1 cellular context compared by ENCODE assay signal in the genomic region with DNA sequence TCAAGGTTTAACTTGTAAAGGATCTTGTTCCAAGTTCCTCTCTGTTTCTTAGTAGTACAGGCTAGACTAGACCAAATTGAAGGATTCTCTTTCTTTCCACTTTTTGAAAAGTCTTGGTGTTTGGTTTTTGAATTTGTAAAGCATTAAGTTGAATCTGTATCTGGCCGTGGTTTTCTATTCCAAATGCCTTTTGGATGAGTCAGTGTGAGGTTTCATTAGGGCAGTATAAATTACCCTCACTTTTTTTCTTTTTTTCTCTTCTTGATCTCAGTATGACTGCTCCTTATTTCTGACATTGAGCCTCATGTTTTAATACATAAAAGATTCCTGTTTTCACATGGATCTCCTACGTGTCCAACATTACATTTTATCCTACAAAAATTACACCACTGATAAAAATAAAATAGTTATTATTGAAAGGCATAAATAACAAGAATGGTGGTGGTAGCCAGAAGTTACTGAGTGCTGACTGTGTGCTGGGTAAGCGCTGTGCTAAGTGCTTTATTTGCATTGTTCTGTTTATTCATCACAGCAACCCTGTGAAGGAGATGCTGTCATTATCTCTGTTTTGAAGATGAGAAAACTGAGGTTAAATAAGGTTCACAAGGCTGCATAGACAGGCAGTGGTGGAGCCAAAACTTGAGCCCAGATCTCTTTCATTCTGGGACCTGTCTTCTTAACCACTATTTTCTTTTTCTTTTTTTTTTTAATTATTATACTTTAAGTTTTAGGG.
TF ChIP-seq lines count a peak whose summit lies in the region.

No MANE protein-coding gene starts in this region.

TF ChIP-seq in SK-N-SH, 30 proteins besides CTCF, POLR2A, EP300 and RAD21 (continued from another document):
- TF ChIP-seq, protein P1, sequence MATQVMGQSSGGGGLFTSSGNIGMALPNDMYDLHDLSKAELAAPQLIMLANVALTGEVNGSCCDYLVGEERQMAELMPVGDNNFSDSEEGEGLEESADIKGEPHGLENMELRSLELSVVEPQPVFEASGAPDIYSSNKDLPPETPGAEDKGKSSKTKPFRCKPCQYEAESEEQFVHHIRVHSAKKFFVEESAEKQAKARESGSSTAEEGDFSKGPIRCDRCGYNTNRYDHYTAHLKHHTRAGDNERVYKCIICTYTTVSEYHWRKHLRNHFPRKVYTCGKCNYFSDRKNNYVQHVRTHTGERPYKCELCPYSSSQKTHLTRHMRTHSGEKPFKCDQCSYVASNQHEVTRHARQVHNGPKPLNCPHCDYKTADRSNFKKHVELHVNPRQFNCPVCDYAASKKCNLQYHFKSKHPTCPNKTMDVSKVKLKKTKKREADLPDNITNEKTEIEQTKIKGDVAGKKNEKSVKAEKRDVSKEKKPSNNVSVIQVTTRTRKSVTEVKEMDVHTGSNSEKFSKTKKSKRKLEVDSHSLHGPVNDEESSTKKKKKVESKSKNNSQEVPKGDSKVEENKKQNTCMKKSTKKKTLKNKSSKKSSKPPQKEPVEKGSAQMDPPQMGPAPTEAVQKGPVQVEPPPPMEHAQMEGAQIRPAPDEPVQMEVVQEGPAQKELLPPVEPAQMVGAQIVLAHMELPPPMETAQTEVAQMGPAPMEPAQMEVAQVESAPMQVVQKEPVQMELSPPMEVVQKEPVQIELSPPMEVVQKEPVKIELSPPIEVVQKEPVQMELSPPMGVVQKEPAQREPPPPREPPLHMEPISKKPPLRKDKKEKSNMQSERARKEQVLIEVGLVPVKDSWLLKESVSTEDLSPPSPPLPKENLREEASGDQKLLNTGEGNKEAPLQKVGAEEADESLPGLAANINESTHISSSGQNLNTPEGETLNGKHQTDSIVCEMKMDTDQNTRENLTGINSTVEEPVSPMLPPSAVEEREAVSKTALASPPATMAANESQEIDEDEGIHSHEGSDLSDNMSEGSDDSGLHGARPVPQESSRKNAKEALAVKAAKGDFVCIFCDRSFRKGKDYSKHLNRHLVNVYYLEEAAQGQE (IDR thresholded peaks at IDR 0.05; ENCODE audit: low read depth, low read length): no peak
- TF ChIP-seq NFIC (IDR thresholded peaks at IDR 0.05; ENCODE audit: borderline replicate concordance) (no peak), GATA2 (CRISPR knock-in tag; IDR thresholded peaks at IDR 0.05) (no peak), FOXM1 (IDR thresholded peaks at IDR 0.05; ENCODE audit: low read depth) (no peak), JUND (IDR thresholded peaks at IDR 0.05) (peak; percentile 83)
- TF ChIP-seq, protein P2, sequence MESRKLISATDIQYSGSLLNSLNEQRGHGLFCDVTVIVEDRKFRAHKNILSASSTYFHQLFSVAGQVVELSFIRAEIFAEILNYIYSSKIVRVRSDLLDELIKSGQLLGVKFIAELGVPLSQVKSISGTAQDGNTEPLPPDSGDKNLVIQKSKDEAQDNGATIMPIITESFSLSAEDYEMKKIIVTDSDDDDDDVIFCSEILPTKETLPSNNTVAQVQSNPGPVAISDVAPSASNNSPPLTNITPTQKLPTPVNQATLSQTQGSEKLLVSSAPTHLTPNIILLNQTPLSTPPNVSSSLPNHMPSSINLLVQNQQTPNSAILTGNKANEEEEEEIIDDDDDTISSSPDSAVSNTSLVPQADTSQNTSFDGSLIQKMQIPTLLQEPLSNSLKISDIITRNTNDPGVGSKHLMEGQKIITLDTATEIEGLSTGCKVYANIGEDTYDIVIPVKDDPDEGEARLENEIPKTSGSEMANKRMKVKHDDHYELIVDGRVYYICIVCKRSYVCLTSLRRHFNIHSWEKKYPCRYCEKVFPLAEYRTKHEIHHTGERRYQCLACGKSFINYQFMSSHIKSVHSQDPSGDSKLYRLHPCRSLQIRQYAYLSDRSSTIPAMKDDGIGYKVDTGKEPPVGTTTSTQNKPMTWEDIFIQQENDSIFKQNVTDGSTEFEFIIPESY (IDR thresholded peaks at IDR 0.05; ENCODE audit: borderline replicate concordance, low read depth): no peak
